Comparison of ENCODE assay signal across 8 cellular contexts in genomic region chr14:93332853-93333630, GRCh38. TPM values are rescaled to one million over a fixed set of nuclear protein-coding genes. Genes with fewer than 3 reads are reported as not detected.
DNase-seq lines count a peak whose midpoint lies in the region; ATAC-seq lines count a peak whose summit lies in the region.

A gene with protein sequence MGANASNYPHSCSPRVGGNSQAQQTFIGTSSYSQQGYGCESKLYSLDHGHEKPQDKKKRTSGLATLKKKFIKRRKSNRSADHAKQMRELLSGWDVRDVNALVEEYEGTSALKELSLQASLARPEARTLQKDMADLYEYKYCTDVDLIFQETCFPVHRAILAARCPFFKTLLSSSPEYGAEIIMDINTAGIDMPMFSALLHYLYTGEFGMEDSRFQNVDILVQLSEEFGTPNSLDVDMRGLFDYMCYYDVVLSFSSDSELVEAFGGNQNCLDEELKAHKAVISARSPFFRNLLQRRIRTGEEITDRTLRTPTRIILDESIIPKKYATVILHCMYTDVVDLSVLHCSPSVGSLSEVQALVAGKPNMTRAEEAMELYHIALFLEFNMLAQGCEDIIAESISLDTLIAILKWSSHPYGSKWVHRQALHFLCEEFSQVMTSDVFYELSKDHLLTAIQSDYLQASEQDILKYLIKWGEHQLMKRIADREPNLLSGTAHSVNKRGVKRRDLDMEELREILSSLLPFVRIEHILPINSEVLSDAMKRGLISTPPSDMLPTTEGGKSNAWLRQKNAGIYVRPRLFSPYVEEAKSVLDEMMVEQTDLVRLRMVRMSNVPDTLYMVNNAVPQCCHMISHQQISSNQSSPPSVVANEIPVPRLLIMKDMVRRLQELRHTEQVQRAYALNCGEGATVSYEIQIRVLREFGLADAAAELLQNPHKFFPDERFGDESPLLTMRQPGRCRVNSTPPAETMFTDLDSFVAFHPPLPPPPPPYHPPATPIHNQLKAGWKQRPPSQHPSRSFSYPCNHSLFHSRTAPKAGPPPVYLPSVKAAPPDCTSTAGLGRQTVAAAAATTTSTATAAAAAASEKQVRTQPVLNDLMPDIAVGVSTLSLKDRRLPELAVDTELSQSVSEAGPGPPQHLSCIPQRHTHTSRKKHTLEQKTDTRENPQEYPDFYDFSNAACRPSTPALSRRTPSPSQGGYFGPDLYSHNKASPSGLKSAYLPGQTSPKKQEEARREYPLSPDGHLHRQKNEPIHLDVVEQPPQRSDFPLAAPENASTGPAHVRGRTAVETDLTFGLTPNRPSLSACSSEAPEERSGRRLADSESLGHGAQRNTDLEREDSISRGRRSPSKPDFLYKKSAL (minus strand): TSS chr14:93333036. CDS start chr14:93296051, 36,985 bp downstream.

- DNase-seq in COLO829 (ENCODE audit: low spot score) (peak; percentile 90), HT1080 (ENCODE audit: low read depth) (peak; percentile 94), NOMO-1 (lab: John Stamatoyannopoulos, UW; ENCODE audit: unreplicated experiment in 2 of 2) (peak; percentile 93 to 95), medulla oblongata (ENCODE audit: extremely low spot score) (peak; percentile 95)
- DNase-seq in effector CD8-positive, alpha-beta T cell (lab: John Stamatoyannopoulos, UW) = peak; percentile 93
- peak; percentile 89 to 96 (median 92) for DNase-seq in stimulated activated CD4-positive, alpha-beta T cell treated with anti-CD3 and anti-CD28 coated beads, TNF-alpha, amount 100 ng/mL, for 48 hours (ENCODE audit: low read depth in 3 of 3)

- POLR2A ChIA-PET in activated CD8-positive, alpha-beta memory T cell treated with anti-CD3 and anti-CD28 coated beads for 36 hours (lab: Charles Lee) = no interaction called here

- CTCF ChIA-PET in activated CD8-positive, alpha-beta memory T cell treated with anti-CD3 and anti-CD28 coated beads for 36 hours (lab: Charles Lee) = no interaction called here

- ATAC-seq in GM21360 (IDR thresholded peaks at IDR 0.05; ENCODE audit: unreplicated experiment) = peak; percentile 78

RNA-seq across cellular contexts. Expression of the gene that starts here (rescaled TPM):
- 13.7 and 16.8 TPM in 2 replicates for total RNA-seq in HT1080 (2014; rRNA removed; shearing (Covaris generic))
- polyA plus RNA-seq in HT1080 (2015; cell fraction: cytosol; rRNA removed) = 12.8 and 15.4 TPM in 2 replicates
- 14.1 and 14.6 TPM in 2 replicates for polyA plus RNA-seq in HT1080 (2015; cell fraction: nucleus; rRNA removed)
- total RNA-seq in activated CD8-positive, alpha-beta memory T cell treated with anti-CD3 and anti-CD28 coated beads for 36 hours = 10 to 100 TPM; 16.6 to 17.2 TPM

Comparison
In these comparisons a context has a peak if more than half of its experiments do, and no peak if none do; other contexts are left out.
1. Peak in every context shown above with its lines: DNase-seq and ATAC-seq.